In the genomic region with DNA sequence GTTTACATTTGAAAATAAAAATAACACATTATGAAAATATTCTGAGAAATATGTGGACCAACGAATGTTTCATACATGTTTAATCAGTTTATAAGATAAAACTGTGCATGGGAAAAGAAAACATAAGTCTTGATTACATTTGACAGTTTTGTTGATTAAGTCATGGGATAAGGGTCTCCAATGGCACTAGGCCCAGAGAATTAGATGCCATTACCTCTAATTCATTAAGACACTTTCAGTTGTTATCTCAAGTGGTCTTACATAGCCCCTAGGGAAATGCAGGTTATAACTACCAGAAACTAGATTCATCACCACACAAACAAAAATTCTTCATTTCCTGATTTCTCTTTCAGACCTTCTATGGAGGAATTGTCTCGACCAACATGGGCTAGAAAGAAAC, we compare ENCODE assay signal across 25 cellular contexts.
"Had no signal": no experiment of that assay in that cellular context is flagged by ENCODE, and none has a peak within 500 bp of the region (broad histone marks: within the 10 kb centered on the region; RNA-seq: fewer than 3 reads in every experiment).

No MANE protein-coding gene starts in this region.

- H3K27me3 Mint-ChIP-seq: stimulated activated naive B cell treated with anti-CD40 and anti-IgM and Interleukin-4, amounts not matched to agents 10 μg/mL and 1 μg/mL and 100 μg/mL, for 72 hours; stimulated activated naive CD8-positive, alpha-beta T cell treated with anti-CD3 and anti-CD28 coated beads, Interleukin-15, amount 100 ng/mL, for 72 hours had no signal

- H3K36me3 Mint-ChIP-seq: immature natural killer cell; natural killer cell; stimulated activated naive B cell treated with anti-CD40 and anti-IgM and Interleukin-4, amounts not matched to agents 10 μg/mL and 1 μg/mL and 100 μg/mL, for 72 hours had no signal

- H3K9me3 Mint-ChIP-seq: endodermal cell, neural crest cell had no signal

- H3K27ac Mint-ChIP-seq: immature natural killer cell; natural killer cell; stimulated activated naive B cell treated with anti-CD40 and anti-IgM and Interleukin-4, amounts not matched to agents 10 μg/mL and 1 μg/mL and 100 μg/mL, for 72 hours; stimulated activated naive CD8-positive, alpha-beta T cell treated with anti-CD3 and anti-CD28 coated beads, Interleukin-15, amount 100 ng/mL, for 72 hours had no signal

- FAIRE-seq: endothelial cell of umbilical vein, kidney had no signal

- H3K36me3 ChIP-seq: right atrium auricular region, sigmoid colon, tibial nerve, upper lobe of right lung, vagina had no signal

- H3K4me3 ChIP-seq: lung, right atrium auricular region, sigmoid colon, skin epidermis, testis, tibial nerve, upper lobe of right lung, vagina had no signal

- DNase-seq: effector CD4-positive, alpha-beta T cell; endodermal cell; erythroblast; foreskin keratinocyte; immature natural killer cell; kidney; left cardiac atrium; left ventricle myocardium superior; mesenchymal stem cell; natural killer cell; posterior cingulate gyrus; sigmoid colon; stimulated activated CD4-positive, alpha-beta T cell treated with anti-CD3 and anti-CD28 coated beads, Interleukin-2, amount 100 ng/mL, for 24 hours; stimulated activated CD4-positive, alpha-beta T cell treated with anti-CD3 and anti-CD28 coated beads, Interleukin-4, amount 100 ng/mL, for 4 hours; stimulated activated naive B cell treated with anti-CD40 and anti-IgM and Interleukin-4, amounts not matched to agents 10 μg/mL and 1 μg/mL and 100 μg/mL, for 72 hours; stimulated activated naive CD8-positive, alpha-beta T cell treated with anti-CD3 and anti-CD28 coated beads, Interleukin-15, amount 100 ng/mL, for 72 hours; testis; upper lobe of right lung had no signal

- H3K27ac ChIP-seq: foreskin keratinocyte, right atrium auricular region, sigmoid colon, skin epidermis, testis, tibial nerve, upper lobe of right lung, vagina had no signal

- H3K27me3 ChIP-seq: foreskin keratinocyte, right atrium auricular region, sigmoid colon, testis, tibial nerve, upper lobe of right lung, vagina had no signal

- H3K4me3 Mint-ChIP-seq: endodermal cell; immature natural killer cell; natural killer cell; neural crest cell; stimulated activated naive B cell treated with anti-CD40 and anti-IgM and Interleukin-4, amounts not matched to agents 10 μg/mL and 1 μg/mL and 100 μg/mL, for 72 hours; stimulated activated naive CD8-positive, alpha-beta T cell treated with anti-CD3 and anti-CD28 coated beads, Interleukin-15, amount 100 ng/mL, for 72 hours had no signal

- H3K9me3 ChIP-seq: right atrium auricular region, sigmoid colon, testis, tibial nerve, upper lobe of right lung, vagina had no signal

- ATAC-seq: foreskin keratinocyte; left cardiac atrium; natural killer cell; stimulated activated naive B cell treated with anti-CD40 and anti-IgM and Interleukin-4, amounts not matched to agents 10 μg/mL and 1 μg/mL and 100 μg/mL, for 72 hours; stimulated activated naive CD8-positive, alpha-beta T cell treated with anti-CD3 and anti-CD28 coated beads, Interleukin-15, amount 100 ng/mL, for 72 hours; upper lobe of right lung had no signal

- H3K4me1 ChIP-seq: foreskin keratinocyte, right atrium auricular region, testis, tibial nerve, upper lobe of right lung, vagina had no signal

- H3K4me1 Mint-ChIP-seq: immature natural killer cell; natural killer cell; neural crest cell; stimulated activated naive B cell treated with anti-CD40 and anti-IgM and Interleukin-4, amounts not matched to agents 10 μg/mL and 1 μg/mL and 100 μg/mL, for 72 hours; stimulated activated naive CD8-positive, alpha-beta T cell treated with anti-CD3 and anti-CD28 coated beads, Interleukin-15, amount 100 ng/mL, for 72 hours had no signal
